1 cellular context compared by ENCODE assay signal in genomic region chr2:85340034-85340892, GRCh38.
TF ChIP-seq lines count a peak whose summit lies in the region.

No MANE protein-coding gene starts in this region.

TF ChIP-seq in A549, 52 proteins besides CTCF, POLR2A, EP300 and RAD21 (continued from another document):
- no peak for TF ChIP-seq REST (IDR thresholded peaks at IDR 0.05)
TF ChIP-seq in A549: peak in this region for 0.
